8 cellular contexts compared by ENCODE assay signal in the genomic region with DNA sequence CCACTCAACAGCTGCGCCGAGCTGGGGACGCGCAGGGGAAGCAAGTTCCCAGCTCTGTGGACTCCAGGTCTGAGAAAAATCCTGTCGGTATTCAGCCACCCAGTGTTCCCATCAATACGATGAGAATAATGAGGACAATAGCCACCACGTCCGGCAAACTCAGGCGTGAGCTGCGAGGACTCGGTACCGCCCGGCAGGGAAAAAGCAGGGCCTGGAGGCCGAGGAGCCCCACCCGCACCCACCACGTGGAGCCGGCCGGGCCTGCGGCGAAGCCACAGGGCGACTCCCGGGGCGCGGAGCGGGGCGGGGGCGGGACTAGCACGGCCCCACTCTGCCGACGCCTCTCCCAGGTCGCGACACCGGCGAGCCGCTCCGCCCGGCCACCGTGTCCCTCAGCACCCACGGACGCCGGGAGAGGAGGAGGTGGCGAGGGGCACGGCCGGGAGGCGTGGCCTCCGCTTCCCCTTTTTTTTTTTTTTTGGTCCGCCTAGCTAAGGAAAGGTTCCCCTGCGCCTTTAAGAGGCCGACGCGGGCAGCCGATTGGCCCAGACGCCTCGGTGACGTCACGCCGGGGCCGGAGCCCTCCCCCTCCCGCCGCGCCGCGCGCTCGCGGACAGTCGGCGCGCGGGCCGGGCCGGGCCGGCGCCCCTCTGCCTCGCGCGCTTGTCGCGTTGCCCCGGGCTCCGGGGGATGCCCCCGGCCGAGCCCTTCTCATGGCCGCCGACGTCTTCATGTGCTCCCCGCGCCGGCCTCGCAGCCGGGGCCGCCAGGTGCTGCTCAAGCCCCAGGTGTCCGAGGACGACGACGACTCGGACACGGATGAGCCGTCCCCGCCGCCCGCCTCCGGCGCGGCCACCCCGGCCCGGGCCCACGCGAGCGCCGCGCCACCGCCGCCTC. TPM values are rescaled to one million over a fixed set of nuclear protein-coding genes. Genes with fewer than 3 reads are reported as not detected.
DNase-seq lines count a peak whose midpoint lies in the region; ATAC-seq and TF ChIP-seq lines count a peak whose summit lies in the region.

A gene with protein sequence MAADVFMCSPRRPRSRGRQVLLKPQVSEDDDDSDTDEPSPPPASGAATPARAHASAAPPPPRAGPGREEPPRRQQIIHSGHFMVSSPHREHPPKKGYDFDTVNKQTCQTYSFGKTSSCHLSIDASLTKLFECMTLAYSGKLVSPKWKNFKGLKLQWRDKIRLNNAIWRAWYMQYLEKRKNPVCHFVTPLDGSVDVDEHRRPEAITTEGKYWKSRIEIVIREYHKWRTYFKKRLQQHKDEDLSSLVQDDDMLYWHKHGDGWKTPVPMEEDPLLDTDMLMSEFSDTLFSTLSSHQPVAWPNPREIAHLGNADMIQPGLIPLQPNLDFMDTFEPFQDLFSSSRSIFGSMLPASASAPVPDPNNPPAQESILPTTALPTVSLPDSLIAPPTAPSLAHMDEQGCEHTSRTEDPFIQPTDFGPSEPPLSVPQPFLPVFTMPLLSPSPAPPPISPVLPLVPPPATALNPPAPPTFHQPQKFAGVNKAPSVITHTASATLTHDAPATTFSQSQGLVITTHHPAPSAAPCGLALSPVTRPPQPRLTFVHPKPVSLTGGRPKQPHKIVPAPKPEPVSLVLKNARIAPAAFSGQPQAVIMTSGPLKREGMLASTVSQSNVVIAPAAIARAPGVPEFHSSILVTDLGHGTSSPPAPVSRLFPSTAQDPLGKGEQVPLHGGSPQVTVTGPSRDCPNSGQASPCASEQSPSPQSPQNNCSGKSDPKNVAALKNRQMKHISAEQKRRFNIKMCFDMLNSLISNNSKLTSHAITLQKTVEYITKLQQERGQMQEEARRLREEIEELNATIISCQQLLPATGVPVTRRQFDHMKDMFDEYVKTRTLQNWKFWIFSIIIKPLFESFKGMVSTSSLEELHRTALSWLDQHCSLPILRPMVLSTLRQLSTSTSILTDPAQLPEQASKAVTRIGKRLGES (plus strand): TSS at position 616 of the 897 bp plus-strand sequence. CDS start 98 bp downstream, at position 714.

- no peak for TF ChIP-seq CTCF in GM10266 (IDR thresholded peaks at IDR 0.05; ENCODE audit: control insufficient read depth, insufficient read depth, low read depth, missing control alignments)
- no peak for TF ChIP-seq CTCF in SU-DHL-6 (IDR thresholded peaks at IDR 0.05; ENCODE audit: insufficient read depth, low read length, poor library complexity, severe bottlenecking)
- no peak for TF ChIP-seq CTCF in transverse colon (IDR thresholded peaks at IDR 0.05)

- peak within 1 kb of the TSS; percentile 78 for H3K14ac ChIP-seq in trophoblast cell (ENCODE audit: low read length)

- peak within 1 kb of the TSS; percentile 68 for H2BK12ac ChIP-seq in trophoblast cell (ENCODE audit: low read length)

- ATAC-seq in HG02623 (IDR thresholded peaks at IDR 0.05; ENCODE audit: unreplicated experiment) (peak; percentile 82), Right ventricle myocardium inferior (peak; percentile 85)
- ATAC-seq in activated naive CD8-positive, alpha-beta T cell treated with anti-CD3 and anti-CD28 coated beads, Interleukin-2, amount 10 ng/mL, durations not matched to agents 7 days and 5 days (ENCODE audit: low read depth), result peak; percentile 79

- peaks cover 5% of the 10 kb centered on the region for H3K36me3 Mint-ChIP-seq in activated naive CD8-positive, alpha-beta T cell treated with anti-CD3 and anti-CD28 coated beads, Interleukin-2, amount 10 ng/mL, durations not matched to agents 7 days and 5 days

- H3K4me2 ChIP-seq in SU-DHL-6 (ENCODE audit: low read depth, low read length, poor library complexity, severe bottlenecking), result peak within 1 kb of the TSS; percentile 98
- H3K4me2 ChIP-seq in trophoblast cell (ENCODE audit: low read length), result peak within 1 kb of the TSS; percentile 61

- peak within 1 kb of the TSS; percentile 53 for H2AK5ac ChIP-seq in trophoblast cell (ENCODE audit: low read length)

- peaks cover 21% of the 10 kb centered on the region for H3F3A ChIP-seq in SU-DHL-6 (ENCODE audit: insufficient read depth)

- H2AFZ ChIP-seq in SU-DHL-6 (ENCODE audit: low read depth, low read length, severe bottlenecking) (peak within 1 kb of the TSS; percentile 65), trophoblast cell (ENCODE audit: insufficient read depth, low read length, poor library complexity) (peak within 1 kb of the TSS; percentile 91)

- no peaks in the 10 kb centered on the region for H3K9me3 Mint-ChIP-seq in activated naive CD8-positive, alpha-beta T cell treated with anti-CD3 and anti-CD28 coated beads, Interleukin-2, amount 10 ng/mL, durations not matched to agents 7 days and 5 days

- peak within 1 kb of the TSS; percentile 67 for H4K12ac ChIP-seq in trophoblast cell (ENCODE audit: low read depth, low read length)

- no peaks in the 10 kb centered on the region for H3K36me3 ChIP-seq in SU-DHL-6 (ENCODE audit: low read length)
- no peaks in the 10 kb centered on the region for H3K36me3 ChIP-seq in trophoblast cell (ENCODE audit: control insufficient read depth in 1 of 2, insufficient read depth in 2 of 2, low read length in 2 of 2)
- H3K36me3 ChIP-seq in transverse colon, result no peaks in the 10 kb centered on the region

- H3K9me3 ChIP-seq in SU-DHL-6 (ENCODE audit: insufficient read depth, low read length), result no peaks in the 10 kb centered on the region
- peaks cover 3% of the 10 kb centered on the region for H3K9me3 ChIP-seq in trophoblast cell (ENCODE audit: insufficient read depth, low read depth, low read length)
- no peaks in the 10 kb centered on the region for H3K9me3 ChIP-seq in transverse colon

- peaks cover 45% of the 10 kb centered on the region for H3K4me1 Mint-ChIP-seq in activated naive CD8-positive, alpha-beta T cell treated with anti-CD3 and anti-CD28 coated beads, Interleukin-2, amount 10 ng/mL, durations not matched to agents 7 days and 5 days

- H3K27me3 ChIP-seq in SU-DHL-6 (ENCODE audit: low read length) (no peaks in the 10 kb centered on the region), trophoblast cell (ENCODE audit: insufficient read depth, low read length) (peaks cover 3% of the 10 kb centered on the region), transverse colon (no peaks in the 10 kb centered on the region)

- TF ChIP-seq EP300 in transverse colon (IDR thresholded peaks at IDR 0.05; ENCODE audit: low read depth), result no peak

- H3K79me2 ChIP-seq in SU-DHL-6 (ENCODE audit: insufficient read depth, low read length), result peaks cover 45% of the 10 kb centered on the region
- H3K79me2 ChIP-seq in trophoblast cell (ENCODE audit: control insufficient read depth, insufficient read depth, low read length, poor library complexity), result peaks cover 6% of the 10 kb centered on the region

- H3K79me1 ChIP-seq in trophoblast cell (ENCODE audit: low read length), result peaks cover 13% of the 10 kb centered on the region

- no peaks in the 10 kb centered on the region for H3K9me2 ChIP-seq in SU-DHL-6 (replicated peaks; ENCODE audit: insufficient read depth, low read length)

- no peak within 1 kb of the TSS for H3K23ac ChIP-seq in trophoblast cell (ENCODE audit: low read length)

- no peaks in the 10 kb centered on the region; the same call in 1 of the 2 replicates for H4K20me1 ChIP-seq in SU-DHL-6 (ENCODE audit: low read depth, low read length)

- no CpG with 5 or more reads among the region's 114 CpGs for WGBS in trophoblast cell (ENCODE audit: extremely low coverage, insufficient coverage, insufficient read length)
- WGBS in transverse colon (ENCODE audit: low coverage in 1 of 2), 2 donors, result 1% methylated on average over 71 of the region's 114 CpGs; no CpG with 5 or more reads in 1 of the 2 donors

- H3K27ac ChIP-seq in SU-DHL-6 (ENCODE audit: low read depth, low read length), result peak within 1 kb of the TSS; percentile 58
- no peak within 1 kb of the TSS for H3K27ac ChIP-seq in trophoblast cell (ENCODE audit: low read depth, low read length)
- H3K27ac ChIP-seq in transverse colon, result peak within 1 kb of the TSS; percentile 90 to 95 (median 94)

- DNase-seq in GM10266 (ENCODE audit: extremely low spot score), result peak; percentile 98
- DNase-seq in NCI-H1105 treated with DMSO at 0.1 percent for 48 hours (lab: John Stamatoyannopoulos, UW), result peak; percentile 85
- peak; percentile 94 for DNase-seq in activated naive CD8-positive, alpha-beta T cell treated with anti-CD3 and anti-CD28 coated beads, Interleukin-2, amount 10 ng/mL, durations not matched to agents 7 days and 5 days
- DNase-seq in Right ventricle myocardium inferior (ENCODE audit: missing footprints), result peak; percentile 97
- peak; percentile 86 to 94 for DNase-seq in trophoblast cell
- DNase-seq in transverse colon, result peak; percentile 96

- peaks cover 6% of the 10 kb centered on the region for H3K27me3 Mint-ChIP-seq in activated naive CD8-positive, alpha-beta T cell treated with anti-CD3 and anti-CD28 coated beads, Interleukin-2, amount 10 ng/mL, durations not matched to agents 7 days and 5 days

- H3K4me3 Mint-ChIP-seq in activated naive CD8-positive, alpha-beta T cell treated with anti-CD3 and anti-CD28 coated beads, Interleukin-2, amount 10 ng/mL, durations not matched to agents 7 days and 5 days, result peak within 1 kb of the TSS; percentile 99

- H2BK120ac ChIP-seq in trophoblast cell (ENCODE audit: insufficient read depth, low read length, poor library complexity), result peak within 1 kb of the TSS; percentile 87

- H3K9ac ChIP-seq in SU-DHL-6 (ENCODE audit: low read length) (peak within 1 kb of the TSS; percentile 82), trophoblast cell (ENCODE audit: low read length) (peak within 1 kb of the TSS; percentile 80)

- intact Hi-C loops in Right ventricle myocardium inferior (cut with DNase I), result loop anchor here (2.0 kb wide), 1 partner anchor 44 kb away; no protein-coding TSS in a partner anchor
- intact Hi-C loops in transverse colon (cut with DNase I; ENCODE audit: low total_unique reads), result no loop called here

- peak; percentile 67 for TF ChIP-seq POLR2A in transverse colon (IDR thresholded peaks at IDR 0.05)

- peak within 1 kb of the TSS; percentile 15 for H3K4ac ChIP-seq in trophoblast cell (ENCODE audit: low read depth, low read length)

- peak within 1 kb of the TSS; percentile 66 for H2BK5ac ChIP-seq in trophoblast cell (ENCODE audit: low read depth, low read length, poor library complexity)

- H4K8ac ChIP-seq in trophoblast cell (ENCODE audit: low read depth, low read length), result peak within 1 kb of the TSS; percentile 79

- peak within 1 kb of the TSS; percentile 93 for H3K18ac ChIP-seq in trophoblast cell (ENCODE audit: low read length)

- POLR2A ChIA-PET in activated naive CD8-positive, alpha-beta T cell treated with anti-CD3 and anti-CD28 coated beads, Interleukin-2, amount 10 ng/mL, durations not matched to agents 7 days and 5 days (lab: Charles Lee), result interaction anchor here (0.6 to 5.8 kb wide), 12 partner anchors 10 to 147 kb away, joined by 3 to 79 read pairs (median 7); a partner anchor contains a TSS

- H3K4me1 ChIP-seq in trophoblast cell (ENCODE audit: control insufficient read depth in 1 of 2, insufficient read depth in 2 of 2, low read length in 2 of 2) (peaks cover 24 to 34% of the 10 kb centered on the region in 2 experiments), transverse colon (peaks cover 25 to 48% (median 42%) of the 10 kb centered on the region in 4 donors)

- H3K4me3 ChIP-seq in SU-DHL-6 (ENCODE audit: insufficient read depth, low read length, poor library complexity, severe bottlenecking), result peak within 1 kb of the TSS; percentile 98
- H3K4me3 ChIP-seq in trophoblast cell (ENCODE audit: low read depth, low read length), result peak within 1 kb of the TSS; percentile 79
- H3K4me3 ChIP-seq in transverse colon, result peak within 1 kb of the TSS; percentile 82 to 94 (median 88)

- peak within 1 kb of the TSS; percentile 88 for H4K91ac ChIP-seq in trophoblast cell (ENCODE audit: low read depth, low read length)

- H3K27ac Mint-ChIP-seq in activated naive CD8-positive, alpha-beta T cell treated with anti-CD3 and anti-CD28 coated beads, Interleukin-2, amount 10 ng/mL, durations not matched to agents 7 days and 5 days, result peak within 1 kb of the TSS; percentile 97

- in situ Hi-C loops in transverse colon (cut with MboI; ENCODE audit: low pct_ligation_motif_present in 1 of 4, low pct_unique_long_range_greater_than_20kb in 1 of 4, low sequenced_read_pairs in 3 of 4), result no loop called here

RNA-seq across cellular contexts. Expression of the gene that starts here (rescaled TPM):
- total RNA-seq in activated naive CD8-positive, alpha-beta T cell treated with anti-CD3 and anti-CD28 coated beads, Interleukin-2, amount 10 ng/mL, durations not matched to agents 7 days and 5 days, result 10 to 100 TPM; 61.0 to 61.7 TPM
- total RNA-seq in Right ventricle myocardium inferior, result 25.7 TPM
- polyA plus RNA-seq in trophoblast cell (2013), result 28.9 and 29.4 TPM in 2 replicates
- 100 to 1,000 TPM in 3 of 4 donors, 10 to 100 TPM in 1; 99.5 to 302 (median 151) TPM for total RNA-seq in transverse colon
